12 cellular contexts compared by ENCODE assay signal in the genomic region with DNA sequence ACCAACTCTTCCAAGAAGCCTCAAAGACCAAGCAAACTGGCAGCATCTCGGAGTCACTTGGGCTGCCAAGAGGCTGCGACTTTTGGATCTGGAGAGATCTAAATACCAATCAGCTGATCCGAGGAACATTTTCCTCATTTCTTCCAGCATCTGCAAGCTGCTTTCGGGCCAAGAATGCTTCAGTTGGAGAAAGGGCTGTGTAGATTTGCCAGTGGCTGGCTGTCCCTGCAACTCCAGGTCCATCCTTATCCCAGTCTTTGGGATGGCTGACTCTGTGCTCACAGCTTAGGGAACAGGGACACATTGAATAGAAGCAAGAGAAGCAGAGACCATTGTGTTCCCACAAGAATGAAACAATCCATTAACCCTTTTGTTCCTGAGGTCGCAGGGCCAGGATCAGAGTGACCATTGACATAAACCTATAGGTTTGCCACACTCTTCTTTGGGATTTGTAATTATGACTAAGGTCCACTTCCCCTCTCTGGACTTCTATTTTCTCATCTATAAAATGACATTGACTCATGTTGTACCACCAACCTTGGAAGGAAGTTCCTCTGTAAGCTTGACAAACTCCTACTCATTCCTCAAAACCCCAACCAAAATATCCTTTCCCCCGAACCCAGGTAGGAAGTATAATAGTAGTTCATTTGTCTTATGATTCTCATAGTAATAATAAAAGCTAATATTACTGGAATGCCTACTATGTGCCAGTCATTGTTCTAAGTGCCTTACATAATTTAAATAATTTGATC.
DNase-seq lines count a peak whose midpoint lies in the region; ATAC-seq and TF ChIP-seq lines count a peak whose summit lies in the region.
"Had no signal": no experiment of that assay in that cellular context is flagged by ENCODE, and none has a peak within 500 bp of the region (broad histone marks: within the 10 kb centered on the region; RNA-seq: fewer than 3 reads in every experiment).

No MANE protein-coding gene starts in this region.

- no peaks in the 10 kb centered on the region for H3K79me2 ChIP-seq in osteoblast (ENCODE audit: insufficient read depth, low read length)

- H3K27ac ChIP-seq in SJSA1 (peak overlapping the region; percentile 84), osteoblast (ENCODE audit: low read depth, low read length) (peak overlapping the region; percentile 35)
- H3K27ac ChIP-seq: BLaER1 had no signal

- ATAC-seq in GM19463 (IDR thresholded peaks at IDR 0.05; ENCODE audit: unreplicated experiment): no peak
- no peak for ATAC-seq in stimulated activated naive CD8-positive, alpha-beta T cell treated with anti-CD3 and anti-CD28 coated beads, Interleukin-15, Interleukin-2, amounts not matched to agents 100 U/mL and 50 U/mL, for 24 hours

- H4K20me1 ChIP-seq in osteoblast (ENCODE audit: insufficient read depth, low read length): no peaks in the 10 kb centered on the region
- H4K20me1 ChIP-seq: BLaER1 had no signal

- TF ChIP-seq CTCF in AG09319 (IDR thresholded peaks at IDR 0.05; ENCODE audit: low read depth, low read length) (no peak), osteoblast (IDR thresholded peaks at IDR 0.05; ENCODE audit: extremely low read depth, low read depth, low read length) (no peak)

- H3K9me3 ChIP-seq in SJSA1 (replicated peaks) (no peaks in the 10 kb centered on the region), osteoblast (ENCODE audit: low read depth, low read length) (no peaks in the 10 kb centered on the region)
- H3K9me3 ChIP-seq: BLaER1 had no signal

- peak overlapping the region; percentile 41 for H3K4me2 ChIP-seq in osteoblast (ENCODE audit: insufficient read depth, low read length)
- H3K4me2 ChIP-seq: BLaER1 had no signal

- H3K4me3 ChIP-seq in SJSA1: no peak overlapping the region
- peak overlapping the region; percentile 3 for H3K4me3 ChIP-seq in osteoblast (ENCODE audit: insufficient read depth, low read length)
- H3K4me3 ChIP-seq: BLaER1 had no signal

- peak; percentile 50 for DNase-seq in AG09319 (ENCODE audit: extremely low read depth, low read depth)
- no peak for DNase-seq in SJSA1 (ENCODE audit: low read depth in 1 of 2, low spot score in 2 of 2)
- peak; percentile 87 for DNase-seq in fibroblast of peridontal ligament (ENCODE audit: extremely low read depth)
- no peak for DNase-seq in osteoblast (ENCODE audit: insufficient read length, low spot score, missing footprints)
- DNase-seq in activated T-cell treated with anti-CD3 and anti-CD28 coated beads, Interleukin-2, amount 50 U/mL, for 1 hour: no peak
- no peak for DNase-seq in NCI-H2107 treated with DMSO at 0.1 percent for 48 hours (lab: John Stamatoyannopoulos, UW; ENCODE audit: unreplicated experiment)
- DNase-seq in stimulated activated naive CD8-positive, alpha-beta T cell treated with anti-CD3 and anti-CD28 coated beads, Interleukin-15, Interleukin-2, amounts not matched to agents 100 U/mL and 50 U/mL, for 24 hours: no peak
- DNase-seq: activated CD4-positive, alpha-beta T cell treated with anti-CD3 and anti-CD28 coated beads for 1 hour; NCI-H446 treated with DMSO at 0.1 percent for 48 hours; SHP77 had no signal

- H3K36me3 ChIP-seq in SJSA1 (no peaks in the 10 kb centered on the region), osteoblast (ENCODE audit: insufficient read depth, low read length) (no peaks in the 10 kb centered on the region)
- H3K36me3 ChIP-seq: BLaER1 had no signal

- H3K4me1 ChIP-seq in SJSA1 (replicated peaks) (peaks cover 60% of the 10 kb centered on the region), osteoblast (ENCODE audit: insufficient read depth, low read length) (peaks cover 33% of the 10 kb centered on the region)

- H3K27me3 ChIP-seq in SJSA1 (replicated peaks): no peaks in the 10 kb centered on the region
- peaks cover 12% of the 10 kb centered on the region for H3K27me3 ChIP-seq in osteoblast (ENCODE audit: insufficient read depth, low read length)
- H3K27me3 ChIP-seq: BLaER1 had no signal

- no peak overlapping the region for H2AFZ ChIP-seq in osteoblast (ENCODE audit: low read length)

Comparison
In these comparisons a context has a peak if more than half of its experiments do, and no peak if none do; other contexts are left out.
1. DNase-seq: peak in AG09319 (single experiment) and fibroblast of peridontal ligament (single experiment); none in SJSA1 (0 of 2), osteoblast (single experiment), activated T-cell treated with anti-CD3 and anti-CD28 coated beads, Interleukin-2, amount 50 U/mL, for 1 hour (single experiment), NCI-H2107 treated with DMSO at 0.1 percent for 48 hours (single experiment) and stimulated activated naive CD8-positive, alpha-beta T cell treated with anti-CD3 and anti-CD28 coated beads, Interleukin-15, Interleukin-2, amounts not matched to agents 100 U/mL and 50 U/mL, for 24 hours (single experiment).